ENCODE assay signal across 18 cellular contexts in genomic region chr14:71181215-71182003, GRCh38.
DNase-seq lines count a peak whose midpoint lies in the region; ATAC-seq and TF ChIP-seq lines count a peak whose summit lies in the region.
"Had no signal": no experiment of that assay in that cellular context is flagged by ENCODE, and none has a peak within 500 bp of the region (broad histone marks: within the 10 kb centered on the region; RNA-seq: fewer than 3 reads in every experiment).

No MANE protein-coding gene starts in this region.

- H3K36me3 ChIP-seq in endodermal cell (ENCODE audit: control insufficient read depth, insufficient read depth, low read length), result no peaks in the 10 kb centered on the region
- no peaks in the 10 kb centered on the region for H3K36me3 ChIP-seq in neuronal stem cell (replicated peaks in 1 of 2; ENCODE audit: control insufficient read depth in 2 of 2, insufficient read depth in 2 of 2, low read length in 2 of 2)

- H3K27me3 ChIP-seq in endodermal cell (ENCODE audit: control insufficient read depth, insufficient read depth, low read length, poor library complexity, severe bottlenecking), result no peaks in the 10 kb centered on the region
- H3K27me3 ChIP-seq in neuronal stem cell (ENCODE audit: control insufficient read depth in 3 of 3, insufficient read depth in 3 of 3, low read depth in 1 of 3, low read length in 3 of 3), result no peaks in the 10 kb centered on the region

- H3K4me2 ChIP-seq in neuronal stem cell (ENCODE audit: insufficient read depth, low read length, poor library complexity, severe bottlenecking), result no peak overlapping the region

- H3K79me1 ChIP-seq in neuronal stem cell (ENCODE audit: low read depth, low read length), result no peaks in the 10 kb centered on the region

- peaks cover 1% of the 10 kb centered on the region for H3K9me3 Mint-ChIP-seq in Calu3 (ENCODE audit: low read depth, unreplicated experiment)
- peaks cover 3% of the 10 kb centered on the region for H3K9me3 Mint-ChIP-seq in endodermal cell
- no peaks in the 10 kb centered on the region for H3K9me3 Mint-ChIP-seq in activated CD4-positive, alpha-beta memory T cell treated with anti-CD3 and anti-CD28 coated beads for 36 hours
- H3K9me3 Mint-ChIP-seq: CD14-positive monocyte had no signal

- no TSS peak for BruUV-seq in Calu3 (replicated peaks; lab: Mats Ljungman, UMichigan)

- H2BK120ac ChIP-seq in neuronal stem cell (ENCODE audit: low read depth, low read length), result no peak overlapping the region

- no peak overlapping the region for H3K4me3 Mint-ChIP-seq in Calu3 (ENCODE audit: low read depth, unreplicated experiment)
- H3K4me3 Mint-ChIP-seq in endodermal cell, result no peak overlapping the region
- no peak overlapping the region for H3K4me3 Mint-ChIP-seq in activated CD4-positive, alpha-beta memory T cell treated with anti-CD3 and anti-CD28 coated beads for 36 hours
- H3K4me3 Mint-ChIP-seq: CD14-positive monocyte had no signal

- no peak overlapping the region for H2BK15ac ChIP-seq in neuronal stem cell (ENCODE audit: low read length)

- peak overlapping the region; percentile 13 for H3K27ac Mint-ChIP-seq in Calu3 (ENCODE audit: unreplicated experiment)
- H3K27ac Mint-ChIP-seq in endodermal cell, result no peak overlapping the region
- no peak overlapping the region for H3K27ac Mint-ChIP-seq in activated CD4-positive, alpha-beta memory T cell treated with anti-CD3 and anti-CD28 coated beads for 36 hours

- no peak overlapping the region for H2AFZ ChIP-seq in neuronal stem cell (ENCODE audit: low read length)

- H3K36me3 Mint-ChIP-seq in Calu3 (ENCODE audit: insufficient read depth, unreplicated experiment), result no peaks in the 10 kb centered on the region
- no peaks in the 10 kb centered on the region for H3K36me3 Mint-ChIP-seq in endodermal cell (ENCODE audit: low read depth)
- H3K36me3 Mint-ChIP-seq in activated CD4-positive, alpha-beta memory T cell treated with anti-CD3 and anti-CD28 coated beads for 36 hours, result no peaks in the 10 kb centered on the region

- no peaks in the 10 kb centered on the region for H3K9me3 ChIP-seq in endodermal cell (ENCODE audit: control insufficient read depth, low read length)
- H3K9me3 ChIP-seq in neuronal stem cell (replicated peaks in 1 of 2; ENCODE audit: control insufficient read depth in 2 of 2, insufficient read depth in 1 of 2, low read depth in 1 of 2, low read length in 2 of 2), result no peaks in the 10 kb centered on the region
- H3K9me3 ChIP-seq: Caco-2 had no signal

- no peak overlapping the region for H2BK12ac ChIP-seq in neuronal stem cell (ENCODE audit: low read length)

- ATAC-seq in HG02571 (IDR thresholded peaks at IDR 0.05; ENCODE audit: unreplicated experiment), result no peak
- ATAC-seq: Right ventricle myocardium inferior had no signal

- POLR2A ChIA-PET in activated CD4-positive, alpha-beta memory T cell treated with anti-CD3 and anti-CD28 coated beads for 36 hours (lab: Charles Lee), result no interaction called here

- H3K4me3 ChIP-seq in endodermal cell (ENCODE audit: low read length), result no peak overlapping the region
- H3K4me3 ChIP-seq in neuronal stem cell (ENCODE audit: low read length in 2 of 2), result no peak overlapping the region

- no peaks in the 10 kb centered on the region for H3K27me3 Mint-ChIP-seq in Calu3 (ENCODE audit: unreplicated experiment)
- H3K27me3 Mint-ChIP-seq in endodermal cell (ENCODE audit: insufficient read depth), result no peaks in the 10 kb centered on the region
- H3K27me3 Mint-ChIP-seq in activated CD4-positive, alpha-beta memory T cell treated with anti-CD3 and anti-CD28 coated beads for 36 hours, result no peaks in the 10 kb centered on the region

- H3K23ac ChIP-seq in neuronal stem cell (ENCODE audit: low read depth, low read length, poor library complexity), result no peak overlapping the region

- TF ChIP-seq CTCF in Calu3 (IDR thresholded peaks at IDR 0.05; ENCODE audit: unreplicated experiment) (no peak), endodermal cell (conservative IDR thresholded peaks at IDR 0.05) (no peak), GM10266 (IDR thresholded peaks at IDR 0.05; ENCODE audit: control insufficient read depth, insufficient read depth, low read depth, missing control alignments) (no peak)

- no peak overlapping the region for H3K4ac ChIP-seq in neuronal stem cell (ENCODE audit: low read length)

- H3K27ac ChIP-seq in endodermal cell (ENCODE audit: low read depth, low read length) (no peak overlapping the region), neuronal stem cell (replicated peaks; ENCODE audit: low read length) (no peak overlapping the region)

- H2AK5ac ChIP-seq in neuronal stem cell (ENCODE audit: low read depth, low read length), result no peak overlapping the region

- H4K8ac ChIP-seq in neuronal stem cell (ENCODE audit: low read depth, low read length), result no peak overlapping the region

- H3K9ac ChIP-seq in endodermal cell (ENCODE audit: extremely low read depth, low read length, poor library complexity, severe bottlenecking) (no peak overlapping the region), neuronal stem cell (ENCODE audit: low read depth, low read length, poor library complexity) (no peak overlapping the region)

- CTCF ChIA-PET in Calu3 (lab: Charles Lee), result no interaction called here
- CTCF ChIA-PET in activated CD4-positive, alpha-beta memory T cell treated with anti-CD3 and anti-CD28 coated beads for 36 hours (lab: Charles Lee), result no interaction called here

- intact Hi-C loops in Calu3 (cut with micrococcal nuclease; ENCODE audit: unreplicated experiment), result no loop called here
- intact Hi-C loops in activated CD4-positive, alpha-beta memory T cell treated with anti-CD3 and anti-CD28 coated beads for 36 hours (cut with micrococcal nuclease), result no loop called here

- H2BK5ac ChIP-seq in neuronal stem cell (ENCODE audit: low read length), result no peak overlapping the region

- peaks cover 2% of the 10 kb centered on the region for H3K4me1 ChIP-seq in endodermal cell (ENCODE audit: control insufficient read depth, insufficient read depth, low read length)
- peaks cover 0 to 3% of the 10 kb centered on the region in 2 donors for H3K4me1 ChIP-seq in neuronal stem cell (ENCODE audit: control insufficient read depth in 2 of 2, insufficient read depth in 1 of 2, low read depth in 1 of 2, low read length in 2 of 2)

- WGBS in endodermal cell (ENCODE audit: insufficient coverage in 1 of 2, insufficient read length in 1 of 2), 2 experiments, result 92 to 93% methylated on average over 13 to 23 of the region's 23 CpGs
- no CpG with 5 or more reads among the region's 23 CpGs for WGBS in neuronal stem cell (ENCODE audit: extremely low coverage in 2 of 2, insufficient read length in 2 of 2, insufficient replicate concordance in 1 of 2), 2 donors

- H4K91ac ChIP-seq in neuronal stem cell (ENCODE audit: low read depth, low read length, poor library complexity), result no peak overlapping the region

- H3K18ac ChIP-seq in neuronal stem cell (ENCODE audit: low read length), result peak overlapping the region; percentile 18

- no peak for DNase-seq in Calu3
- peak; percentile 16 for DNase-seq in LHCN-M2 (ENCODE audit: low read depth)
- DNase-seq in endodermal cell, result peak; percentile 16
- no peak for DNase-seq in neuronal stem cell (ENCODE audit: low spot score)
- DNase-seq in activated CD4-positive, alpha-beta memory T cell treated with anti-CD3 and anti-CD28 coated beads for 36 hours, result no peak
- DNase-seq in GM10266 (ENCODE audit: extremely low spot score), result no peak
- DNase-seq: ACHN, Caco-2, DMS153, GDM1, HCEC 1CT, MM.1S, NCI-H2081, NCI-H510A treated with DMSO at 0.1 percent for 48 hours, NCI-H774 had no signal

- H3K14ac ChIP-seq in neuronal stem cell (ENCODE audit: low read length), result no peak overlapping the region

- H3K4me1 Mint-ChIP-seq in Calu3 (ENCODE audit: low read depth, unreplicated experiment) (peaks cover 1% of the 10 kb centered on the region), endodermal cell (no peaks in the 10 kb centered on the region)
- H3K4me1 Mint-ChIP-seq in activated CD4-positive, alpha-beta memory T cell treated with anti-CD3 and anti-CD28 coated beads for 36 hours (ENCODE audit: low read depth), result no peaks in the 10 kb centered on the region

Comparison
In these comparisons a context has a peak if more than half of its experiments do, and no peak if none do; other contexts are left out.
1. DNase-seq: peak in LHCN-M2 (single experiment) and endodermal cell (single experiment); none in Calu3 (single experiment), neuronal stem cell (single experiment), activated CD4-positive, alpha-beta memory T cell treated with anti-CD3 and anti-CD28 coated beads for 36 hours (single experiment) and GM10266 (single experiment).